15 cellular contexts compared by ENCODE assay signal in genomic region chr9:84838879-84839278, GRCh38.
"Had no signal": no experiment of that assay in that cellular context is flagged by ENCODE, and none has a peak within 500 bp of the region (broad histone marks: within the 10 kb centered on the region; RNA-seq: fewer than 3 reads in every experiment).

No MANE protein-coding gene starts in this region.

- H3K4me1 Mint-ChIP-seq: naive thymus-derived CD8-positive, alpha-beta T cell had no signal

- H3K9me3 Mint-ChIP-seq: stimulated activated naive B cell treated with anti-CD40 and anti-IgM and Interleukin-4, amounts not matched to agents 10 μg/mL and 1 μg/mL and 100 μg/mL, for 72 hours had no signal

- H3K36me3 Mint-ChIP-seq: naive thymus-derived CD8-positive, alpha-beta T cell; stimulated activated naive B cell treated with anti-CD40 and anti-IgM and Interleukin-4, amounts not matched to agents 10 μg/mL and 1 μg/mL and 100 μg/mL, for 72 hours had no signal

- H3K36me3 ChIP-seq: heart right ventricle, tibial artery, upper lobe of left lung, uterus had no signal

- H3K9me3 ChIP-seq: heart right ventricle, tibial artery, upper lobe of left lung, uterus had no signal

- FAIRE-seq: endometrium, frontal cortex had no signal

- H3K4me3 ChIP-seq: heart right ventricle, lung, tibial artery, upper lobe of left lung, uterus had no signal

- H3K4me3 Mint-ChIP-seq: naive thymus-derived CD8-positive, alpha-beta T cell; stimulated activated naive B cell treated with anti-CD40 and anti-IgM and Interleukin-4, amounts not matched to agents 10 μg/mL and 1 μg/mL and 100 μg/mL, for 72 hours had no signal

- DNase-seq: cortex of kidney; effector memory CD4-positive, alpha-beta T cell; heart right ventricle; left cardiac atrium; left ventricle myocardium superior; naive thymus-derived CD8-positive, alpha-beta T cell; stimulated activated CD4-positive, alpha-beta T cell treated with anti-CD3 and anti-CD28 coated beads, Interleukin-2, amount 100 ng/mL, for 24 hours; stimulated activated CD4-positive, alpha-beta T cell treated with anti-CD3 and anti-CD28 coated beads, Interleukin-4, amount 100 ng/mL, for 4 hours; stimulated activated naive B cell treated with anti-CD40 and anti-IgM and Interleukin-4, amounts not matched to agents 10 μg/mL and 1 μg/mL and 100 μg/mL, for 72 hours; tibial artery; upper lobe of left lung; uterus had no signal

- H3K4me1 ChIP-seq: heart right ventricle, upper lobe of left lung, uterus had no signal

- ATAC-seq: heart right ventricle; left ventricle myocardium superior; naive thymus-derived CD8-positive, alpha-beta T cell; stimulated activated naive B cell treated with anti-CD40 and anti-IgM and Interleukin-4, amounts not matched to agents 10 μg/mL and 1 μg/mL and 100 μg/mL, for 72 hours had no signal

- H3K27ac Mint-ChIP-seq: naive thymus-derived CD8-positive, alpha-beta T cell; stimulated activated naive B cell treated with anti-CD40 and anti-IgM and Interleukin-4, amounts not matched to agents 10 μg/mL and 1 μg/mL and 100 μg/mL, for 72 hours had no signal

- H3K27ac ChIP-seq: heart right ventricle, tibial artery, upper lobe of left lung, uterus had no signal

- H3K27me3 ChIP-seq: tibial artery, upper lobe of left lung, uterus had no signal
